ENCODE assay signal across 7 cellular contexts in genomic region chr2:2178921-2179320, GRCh38.
"Had no signal": no experiment of that assay in that cellular context is flagged by ENCODE, and none has a peak within 500 bp of the region (broad histone marks: within the 10 kb centered on the region; RNA-seq: fewer than 3 reads in every experiment).

No MANE protein-coding gene starts in this region.

- ATAC-seq: HepG2, K562 had no signal

- H3K27ac ChIP-seq: HL-60 had no signal

- H3K4me3 Mint-ChIP-seq: IgD-negative memory B cell had no signal

- H3K27ac Mint-ChIP-seq: IgD-negative memory B cell had no signal

- H3K4me3 ChIP-seq: K562 had no signal

- H3K4me1 Mint-ChIP-seq: IgD-negative memory B cell had no signal

- H3K27me3 Mint-ChIP-seq: IgD-negative memory B cell had no signal

- H3K36me3 Mint-ChIP-seq: IgD-negative memory B cell had no signal

- DNase-seq: IMR-90, KBM-7, KG1 had no signal
